In genomic region chr16:49278944-49279725, GRCh38 we compare ENCODE assay signal across 1 cellular context.
TF ChIP-seq lines count a peak whose summit lies in the region.

No MANE protein-coding gene starts in this region.

TF ChIP-seq in GM12878, 131 proteins besides CTCF, POLR2A, EP300 and RAD21 (continued from another document):
- TF ChIP-seq ZBTB4 (CRISPR knock-in tag; IDR thresholded peaks at IDR 0.05) (no peak), BCL11A (IDR thresholded peaks at IDR 0.05; ENCODE audit: low read depth, low read length) (no peak), MEF2A (IDR thresholded peaks at IDR 0.05; ENCODE audit: insufficient read depth, low read depth, low read length) (no peak), EZH2 (IDR thresholded peaks at IDR 0.05; ENCODE audit: borderline replicate concordance, control insufficient read depth, low read depth, low read length) (0 out of 2 replicates have a peak, but pooled peaks have one; percentile 50)
